Comparison of ENCODE assay signal across 20 cellular contexts in the genomic region with DNA sequence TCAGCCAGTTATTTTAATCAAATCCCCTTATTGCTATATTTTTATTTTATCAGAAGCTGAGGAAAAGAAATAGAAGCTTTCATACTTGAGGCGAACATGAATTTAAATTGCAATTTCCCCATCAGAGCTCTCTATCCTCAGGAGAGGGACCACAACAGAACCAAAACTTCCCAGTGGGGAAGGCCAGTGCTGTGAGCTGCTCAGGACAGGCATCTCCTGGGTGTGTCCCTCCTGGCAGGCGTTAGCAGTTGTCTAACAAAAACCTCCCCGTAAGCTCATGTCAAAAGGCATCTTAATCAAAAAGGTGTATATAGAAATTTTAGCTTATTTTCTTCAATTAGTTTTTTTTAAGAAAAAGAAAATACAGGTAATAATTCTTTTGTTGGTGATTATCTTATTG.
"Had no signal": no experiment of that assay in that cellular context is flagged by ENCODE, and none has a peak within 500 bp of the region (broad histone marks: within the 10 kb centered on the region; RNA-seq: fewer than 3 reads in every experiment).

No MANE protein-coding gene starts in this region.

- H3K4me1 ChIP-seq: gastrocnemius medialis, lower lobe of right lung had no signal

- H3K4me3 ChIP-seq: coronary artery, dorsolateral prefrontal cortex, esophagus muscularis mucosa, gastrocnemius medialis, hepatocyte, left lung, lower lobe of right lung, mucosa of descending colon had no signal

- H3K9me3 ChIP-seq: esophagus muscularis mucosa, gastrocnemius medialis, lower lobe of right lung, mucosa of descending colon had no signal

- DNase-seq: dermis blood vessel endothelial cell; dorsolateral prefrontal cortex; effector CD4-positive, alpha-beta T cell; effector memory CD4-positive, alpha-beta T cell; foreskin melanocyte; gastrocnemius medialis; glutamatergic neuron; head of caudate nucleus; hypothalamus; immature natural killer cell; islet precursor cell; kidney glomerular epithelial cell; left lung; lower lobe of right lung; mesenchymal stem cell; mucosa of descending colon; naive B cell had no signal

- H3K27ac ChIP-seq: coronary artery, dorsolateral prefrontal cortex, esophagus muscularis mucosa, gastrocnemius medialis, hepatocyte, left lung, lower lobe of right lung had no signal

- H3K36me3 ChIP-seq: esophagus muscularis mucosa, gastrocnemius medialis, left lung, lower lobe of right lung had no signal

- ATAC-seq: gastrocnemius medialis, left lung, lower lobe of right lung, mucosa of descending colon had no signal

- H3K27me3 ChIP-seq: dorsolateral prefrontal cortex, esophagus muscularis mucosa, gastrocnemius medialis, hepatocyte, left lung had no signal
